Comparison of ENCODE assay signal across 1 cellular context in genomic region chr9:676780-677458, GRCh38.
TF ChIP-seq lines count a peak whose summit lies in the region.

No MANE protein-coding gene starts in this region.

TF ChIP-seq in HepG2, 621 proteins besides CTCF, POLR2A, EP300 and RAD21 (continued from another document and continues in another):
- peak; percentile 87 for TF ChIP-seq RERE (CRISPR knock-in tag; IDR thresholded peaks at IDR 0.05; ENCODE audit: low read depth)
- TF ChIP-seq GLI4 (CRISPR knock-in tag; IDR thresholded peaks at IDR 0.05; ENCODE audit: borderline replicate concordance), result no peak
- no peak for TF ChIP-seq CEBPZ (IDR thresholded peaks at IDR 0.05; ENCODE audit: low read length)
- 0 out of 2 replicates have a peak, but pooled peaks have one; percentile 62 for TF ChIP-seq KLF11 (CRISPR knock-in tag; IDR thresholded peaks at IDR 0.05)
- TF ChIP-seq ZSCAN9 (CRISPR knock-in tag; IDR thresholded peaks at IDR 0.05; ENCODE audit: borderline replicate concordance), result peak; percentile 88
- TF ChIP-seq ZBTB8A (CRISPR knock-in tag; IDR thresholded peaks at IDR 0.05; ENCODE audit: borderline replicate concordance, low read depth), result no peak
- peak; percentile 66; the same call in 1 of the 2 replicates for TF ChIP-seq DNMT3B (CRISPR knock-in tag; conservative IDR thresholded peaks at IDR 0.05)
- TF ChIP-seq SOX6 (IDR thresholded peaks at IDR 0.05), result no peak
- TF ChIP-seq SOX6 (CRISPR knock-in tag; IDR thresholded peaks at IDR 0.05), result peak; percentile 94
- no peak; the same call in 1 of the 2 replicates for TF ChIP-seq ZNF205 (CRISPR knock-in tag; IDR thresholded peaks at IDR 0.05)
- no peak for TF ChIP-seq ZBED4 (CRISPR knock-in tag; IDR thresholded peaks at IDR 0.05; ENCODE audit: borderline replicate concordance)
- TF ChIP-seq HNF1A (IDR thresholded peaks at IDR 0.05; ENCODE audit: low read depth), result peak; percentile 96
- peak; percentile 92; the same call in 1 of the 2 replicates for TF ChIP-seq HNF1A (CRISPR knock-in tag; IDR thresholded peaks at IDR 0.05; ENCODE audit: borderline replicate concordance)
- no peak for TF ChIP-seq PTBP1 (IDR thresholded peaks at IDR 0.05; ENCODE audit: low read depth, low read length, poor library complexity, severe bottlenecking)
- TF ChIP-seq CREB1 (IDR thresholded peaks at IDR 0.05), result no peak
- peak; percentile 63; the same call in 1 of the 2 replicates for TF ChIP-seq CREB1 (CRISPR knock-in tag; IDR thresholded peaks at IDR 0.05)
- TF ChIP-seq ATF6 (CRISPR knock-in tag; conservative IDR thresholded peaks at IDR 0.05), result no peak; the same call in 1 of the 2 replicates
- peak; percentile 65; the same call in 1 of the 2 replicates for TF ChIP-seq FOXK1 (CRISPR knock-in tag; IDR thresholded peaks at IDR 0.05; ENCODE audit: borderline replicate concordance, low read depth)
- no peak for TF ChIP-seq GABPA (IDR thresholded peaks at IDR 0.05; ENCODE audit: low read depth, low read length)
- TF ChIP-seq GABPA (CRISPR knock-in tag; IDR thresholded peaks at IDR 0.05; ENCODE audit: low read depth), result peak; percentile 35
- TF ChIP-seq ARNT (IDR thresholded peaks at IDR 0.05), result no peak
- 0 out of 2 replicates have a peak, but pooled peaks have one; percentile 18 for TF ChIP-seq ZNF264 (CRISPR knock-in tag; IDR thresholded peaks at IDR 0.05)
- TF ChIP-seq ZNF652 (CRISPR knock-in tag; IDR thresholded peaks at IDR 0.05; ENCODE audit: borderline replicate concordance, low read depth), result 0 out of 2 replicates have a peak, but pooled peaks have one; percentile 36
- peak; percentile 86; the same call in 1 of the 2 replicates for TF ChIP-seq THRA (CRISPR knock-in tag; IDR thresholded peaks at IDR 0.05; ENCODE audit: borderline replicate concordance)
- peak; percentile 48 for TF ChIP-seq MED8 (CRISPR knock-in tag; IDR thresholded peaks at IDR 0.05; ENCODE audit: insufficient replicate concordance)
- peak; percentile 89; the same call in 1 of the 2 replicates for TF ChIP-seq ZNF710 (CRISPR knock-in tag; IDR thresholded peaks at IDR 0.05; ENCODE audit: borderline replicate concordance)
- TF ChIP-seq ZUFSP (CRISPR knock-in tag; IDR thresholded peaks at IDR 0.05; ENCODE audit: borderline replicate concordance), result no peak
- no peak for TF ChIP-seq SRSF9 (IDR thresholded peaks at IDR 0.05; ENCODE audit: borderline replicate concordance, insufficient read depth, low read depth, low read length, poor library complexity, severe bottlenecking)
